ENCODE assay signal across 18 cellular contexts in the genomic region with DNA sequence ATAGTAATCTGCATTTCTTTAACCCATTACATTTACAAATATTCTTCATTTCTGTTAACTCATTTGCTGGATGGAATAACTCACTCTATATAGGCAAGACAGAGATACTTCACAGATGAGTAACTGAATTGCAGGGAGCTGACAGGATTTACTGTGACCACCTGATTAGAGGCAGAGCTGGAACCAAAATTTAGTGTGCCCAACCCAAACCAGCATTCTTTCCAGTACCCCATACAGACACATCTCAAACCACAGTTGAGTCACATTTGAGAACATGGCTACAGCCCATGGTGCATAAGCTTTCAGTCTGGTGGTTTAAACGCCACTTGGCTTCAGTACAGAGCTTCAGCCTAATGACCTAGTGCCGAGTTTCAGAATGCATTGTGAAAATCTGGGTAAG.
DNase-seq lines count a peak whose midpoint lies in the region; ATAC-seq and TF ChIP-seq lines count a peak whose summit lies in the region.
"Had no signal": no experiment of that assay in that cellular context is flagged by ENCODE, and none has a peak within 500 bp of the region (broad histone marks: within the 10 kb centered on the region; RNA-seq: fewer than 3 reads in every experiment).

No MANE protein-coding gene starts in this region.

- peak overlapping the region; percentile 17 for H2BK5ac ChIP-seq in IMR-90 (ENCODE audit: low read depth, low read length, poor library complexity, severe bottlenecking)

- H4K20me1 ChIP-seq in IMR-90 (ENCODE audit: insufficient read depth, low read length): no peaks in the 10 kb centered on the region; the same call in 1 of the 2 replicates

- H3K4ac ChIP-seq in IMR-90 (ENCODE audit: low read depth, low read length): peak overlapping the region; percentile 76; the same call in 1 of the 2 replicates

- H2AK9ac ChIP-seq in IMR-90 (replicated peaks; ENCODE audit: low read depth, low read length, poor library complexity): peak overlapping the region; percentile 8

- peak overlapping the region; percentile 13 for H2BK20ac ChIP-seq in IMR-90 (ENCODE audit: low read depth, low read length)

- H4K91ac ChIP-seq in IMR-90 (ENCODE audit: insufficient read depth, low read depth, low read length): peak overlapping the region; percentile 1; the same call in 1 of the 2 replicates

- no peaks in the 10 kb centered on the region for H3K9me3 ChIP-seq in IMR-90 (ENCODE audit: control insufficient read depth, insufficient read depth, low read length)

- POLR2A ChIA-PET in IMR-90 (lab: Charles Lee; ENCODE audit: unreplicated experiment): no interaction called here

- intact Hi-C loops in IMR-90 (cut with micrococcal nuclease): loop anchor here (10.0 kb wide), 2 partner anchors 126 to 284 kb away; no protein-coding TSS in a partner anchor
- intact Hi-C loops in cardiac septum (cut with DNase I): no loop called here

- BruUV-seq in IMR-90 (replicated peaks; lab: Mats Ljungman, UMichigan): no TSS peak

- H4K8ac ChIP-seq in IMR-90 (ENCODE audit: low read depth in 2 of 2, low read length in 2 of 2): 0 out of 4 replicates have a peak overlapping the region, but pooled peaks of 1 of the 2 experiments have one; percentile 27

- peak; percentile 96 for DNase-seq in AG10803 (ENCODE audit: low read depth)
- DNase-seq in IMR-90: peak; percentile 53
- peak; percentile 60 to 61 for DNase-seq in cardiac fibroblast (ENCODE audit: low read depth in 2 of 2)
- peak; percentile 51 for DNase-seq in myocyte (ENCODE audit: low read depth)
- no peak for DNase-seq in cardiac septum (ENCODE audit: low spot score)
- DNase-seq in GM19238 (ENCODE audit: insufficient read length, low spot score): no peak
- DNase-seq in superior temporal gyrus (ENCODE audit: extremely low spot score): no peak
- DNase-seq: activated CD4-positive, alpha-beta T cell treated with anti-CD3 and anti-CD28 coated beads, Interleukin-2, amount 50 U/mL, for 1 hour; activated T-cell treated with anti-CD3 and anti-CD28 coated beads, Interleukin-2, amount 50 U/mL, for 24 hours; C1 segment of cervical spinal cord; cortex of kidney; NCI-H2081; NCI-H82; occipital lobe; small intestine; T-helper 9 cell had no signal

- H3K79me1 ChIP-seq in IMR-90 (ENCODE audit: low read depth in 1 of 2, low read length in 2 of 2): no peaks in the 10 kb centered on the region

- H3K36me3 ChIP-seq in IMR-90 (ENCODE audit: control insufficient read depth, insufficient read depth, low read length): no peaks in the 10 kb centered on the region

- WGBS in IMR-90 (ENCODE audit: extremely low coverage in 2 of 2, insufficient read length in 1 of 2), 2 experiments: no CpG with 5 or more reads among the region's 2 CpGs

- H4K5ac ChIP-seq in IMR-90 (ENCODE audit: low read depth, low read length): peak overlapping the region; percentile 1; the same call in 1 of the 2 replicates

- peak overlapping the region; percentile 9; the same call in 2 of the 3 replicates for H2BK15ac ChIP-seq in IMR-90 (ENCODE audit: low read depth, low read length)

- no peak for TF ChIP-seq POLR2A in IMR-90 (IDR thresholded peaks at IDR 0.05; ENCODE audit: low read depth, low read length)

- H2AK5ac ChIP-seq in IMR-90 (ENCODE audit: low read depth, low read length): peak overlapping the region; percentile 6; the same call in 1 of the 2 replicates

- H3K27me3 ChIP-seq in IMR-90 (ENCODE audit: control insufficient read depth, insufficient read depth, low read length): no peaks in the 10 kb centered on the region

- in situ Hi-C loops in IMR-90 (cut with MboI; ENCODE audit: low sequenced_read_pairs): no loop called here

- no peak overlapping the region for H3K9ac ChIP-seq in IMR-90 (ENCODE audit: low read depth, low read length)

- H3K9me1 ChIP-seq in IMR-90 (ENCODE audit: insufficient read depth, low read length): peaks cover 7% of the 10 kb centered on the region

- CTCF ChIA-PET in IMR-90 (lab: Yijun Ruan, JAX): no interaction called here

- H3K4me3 ChIP-seq in AG10803 (ENCODE audit: low read length): no peak overlapping the region; the same call in 1 of the 2 replicates
- H3K4me3 ChIP-seq in IMR-90 (ENCODE audit: insufficient read depth, low read depth, low read length): no peak overlapping the region
- no peak overlapping the region for H3K4me3 ChIP-seq in cardiac fibroblast (replicated peaks in 1 of 2; ENCODE audit: low read depth in 2 of 2, low read length in 2 of 2)

- peak overlapping the region; percentile 74 for H3K14ac ChIP-seq in IMR-90 (replicated peaks; ENCODE audit: low read depth, low read length)

- H3K4me2 ChIP-seq in IMR-90 (ENCODE audit: low read depth, low read length): peak overlapping the region; percentile 36; the same call in 1 of the 2 replicates

- H2BK120ac ChIP-seq in IMR-90 (ENCODE audit: low read depth, low read length): peak overlapping the region; percentile 75

- H3K27ac ChIP-seq in IMR-90 (ENCODE audit: insufficient read depth, low read length): no peak overlapping the region

- H3K4me1 ChIP-seq in IMR-90 (ENCODE audit: control insufficient read depth, insufficient read depth, low read length): peaks cover 13% of the 10 kb centered on the region

- dilution Hi-C loops in IMR-90 (cut with HindIII; ENCODE audit: low sequenced_read_pairs, unreplicated experiment): no loop called here

- no peak for TF ChIP-seq RAD21 in IMR-90 (IDR thresholded peaks at IDR 0.05; ENCODE audit: low read length)

- ATAC-seq in IMR-90 (ENCODE audit: low read depth) (0 out of 2 replicates have a peak, but pooled peaks have one; percentile 4), HG03175 (IDR thresholded peaks at IDR 0.05; ENCODE audit: unreplicated experiment) (no peak)
- ATAC-seq: Right ventricle myocardium inferior had no signal

- no peak for TF ChIP-seq CTCF in AG10803 (conservative IDR thresholded peaks at IDR 0.05; ENCODE audit: low read length)
- TF ChIP-seq CTCF in IMR-90 (conservative IDR thresholded peaks at IDR 0.05; ENCODE audit: low read depth, low read length): no peak
- TF ChIP-seq CTCF in cardiac fibroblast (IDR thresholded peaks at IDR 0.05; ENCODE audit: low read depth, low read length): no peak

- H3K56ac ChIP-seq in IMR-90 (ENCODE audit: extremely low read depth, insufficient read depth, low read length): no peak overlapping the region

- peak overlapping the region; percentile 72; the same call in 1 of the 2 replicates for H3K23ac ChIP-seq in IMR-90 (ENCODE audit: low read depth, low read length)

- H2AFZ ChIP-seq in IMR-90 (replicated peaks; ENCODE audit: low read length, poor library complexity): peak overlapping the region; percentile 73

- H3K18ac ChIP-seq in IMR-90 (ENCODE audit: low read depth, low read length): no peak overlapping the region; the same call in 1 of the 2 replicates

TF ChIP-seq in IMR-90, 13 proteins besides CTCF, POLR2A, EP300 and RAD21:
- TF ChIP-seq NFE2L2 (IDR thresholded peaks at IDR 0.05; ENCODE audit: low read depth, low read length) (no peak), RCOR1 (IDR thresholded peaks at IDR 0.05; ENCODE audit: insufficient replicate concordance, low read length) (no peak), FOS (IDR thresholded peaks at IDR 0.05; ENCODE audit: low read depth, low read length) (no peak)
- TF ChIP-seq, protein P1, sequence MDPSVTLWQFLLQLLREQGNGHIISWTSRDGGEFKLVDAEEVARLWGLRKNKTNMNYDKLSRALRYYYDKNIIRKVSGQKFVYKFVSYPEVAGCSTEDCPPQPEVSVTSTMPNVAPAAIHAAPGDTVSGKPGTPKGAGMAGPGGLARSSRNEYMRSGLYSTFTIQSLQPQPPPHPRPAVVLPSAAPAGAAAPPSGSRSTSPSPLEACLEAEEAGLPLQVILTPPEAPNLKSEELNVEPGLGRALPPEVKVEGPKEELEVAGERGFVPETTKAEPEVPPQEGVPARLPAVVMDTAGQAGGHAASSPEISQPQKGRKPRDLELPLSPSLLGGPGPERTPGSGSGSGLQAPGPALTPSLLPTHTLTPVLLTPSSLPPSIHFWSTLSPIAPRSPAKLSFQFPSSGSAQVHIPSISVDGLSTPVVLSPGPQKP (IDR thresholded peaks at IDR 0.05; ENCODE audit: borderline replicate concordance, low read depth, low read length): no peak

Comparison
In these comparisons a context has a peak if more than half of its experiments do, and no peak if none do; other contexts are left out.
1. DNase-seq: peak in AG10803 (single experiment), IMR-90 (single experiment), cardiac fibroblast (2 of 2) and myocyte (single experiment); none in cardiac septum (single experiment), GM19238 (single experiment) and superior temporal gyrus (single experiment).